In genomic region chr17:43034623-43035293, GRCh38 we compare ENCODE assay signal across 2 cellular contexts.
TF ChIP-seq lines count a peak whose summit lies in the region.

No MANE protein-coding gene starts in this region.

TF ChIP-seq in HEK293, 187 proteins besides CTCF, POLR2A, EP300 and RAD21:
- TF ChIP-seq ZNF155 (tag by site-specific recombination; IDR thresholded peaks at IDR 0.05) (no peak), ZNF37A (tag by site-specific recombination; IDR thresholded peaks at IDR 0.05) (no peak), GLIS2 (tag by site-specific recombination; IDR thresholded peaks at IDR 0.05) (0 out of 2 replicates have a peak, but pooled peaks have one; percentile 14), ZNF19 (tag by site-specific recombination; IDR thresholded peaks at IDR 0.05; ENCODE audit: low read depth) (no peak), ZNF585B (tag by site-specific recombination; IDR thresholded peaks at IDR 0.05) (no peak), SP7 (tag by site-specific recombination; IDR thresholded peaks at IDR 0.05) (no peak), ZNF791 (tag by site-specific recombination; IDR thresholded peaks at IDR 0.05) (no peak), ZNF473 (tag by site-specific recombination; IDR thresholded peaks at IDR 0.05) (no peak), ZNF768 (tag by site-specific recombination; IDR thresholded peaks at IDR 0.05) (0 out of 2 replicates have a peak, but pooled peaks have one; percentile 83), ZNF660 (tag by site-specific recombination; IDR thresholded peaks at IDR 0.05) (no peak), PATZ1 (tag by site-specific recombination; IDR thresholded peaks at IDR 0.05) (peak; percentile 45), ZSCAN16 (tag by site-specific recombination; IDR thresholded peaks at IDR 0.05) (no peak)

TF ChIP-seq in H1, 55 proteins besides CTCF, POLR2A, EP300 and RAD21:
- TF ChIP-seq TCF12 (IDR thresholded peaks at IDR 0.05; ENCODE audit: low read depth, low read length), result no peak
- peak; percentile 49; the same call in 1 of the 2 replicates for TF ChIP-seq KDM1A (IDR thresholded peaks at IDR 0.05; ENCODE audit: borderline replicate concordance, low read length)
